ENCODE assay signal across 1 cellular context in the genomic region with DNA sequence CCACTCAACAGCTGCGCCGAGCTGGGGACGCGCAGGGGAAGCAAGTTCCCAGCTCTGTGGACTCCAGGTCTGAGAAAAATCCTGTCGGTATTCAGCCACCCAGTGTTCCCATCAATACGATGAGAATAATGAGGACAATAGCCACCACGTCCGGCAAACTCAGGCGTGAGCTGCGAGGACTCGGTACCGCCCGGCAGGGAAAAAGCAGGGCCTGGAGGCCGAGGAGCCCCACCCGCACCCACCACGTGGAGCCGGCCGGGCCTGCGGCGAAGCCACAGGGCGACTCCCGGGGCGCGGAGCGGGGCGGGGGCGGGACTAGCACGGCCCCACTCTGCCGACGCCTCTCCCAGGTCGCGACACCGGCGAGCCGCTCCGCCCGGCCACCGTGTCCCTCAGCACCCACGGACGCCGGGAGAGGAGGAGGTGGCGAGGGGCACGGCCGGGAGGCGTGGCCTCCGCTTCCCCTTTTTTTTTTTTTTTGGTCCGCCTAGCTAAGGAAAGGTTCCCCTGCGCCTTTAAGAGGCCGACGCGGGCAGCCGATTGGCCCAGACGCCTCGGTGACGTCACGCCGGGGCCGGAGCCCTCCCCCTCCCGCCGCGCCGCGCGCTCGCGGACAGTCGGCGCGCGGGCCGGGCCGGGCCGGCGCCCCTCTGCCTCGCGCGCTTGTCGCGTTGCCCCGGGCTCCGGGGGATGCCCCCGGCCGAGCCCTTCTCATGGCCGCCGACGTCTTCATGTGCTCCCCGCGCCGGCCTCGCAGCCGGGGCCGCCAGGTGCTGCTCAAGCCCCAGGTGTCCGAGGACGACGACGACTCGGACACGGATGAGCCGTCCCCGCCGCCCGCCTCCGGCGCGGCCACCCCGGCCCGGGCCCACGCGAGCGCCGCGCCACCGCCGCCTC.
TF ChIP-seq lines count a peak whose summit lies in the region.

Gene MLXIP, plus strand, starts transcription at position 616 of the 897 bp plus-strand sequence. Its CDS starts 98 bp downstream, at position 714.

TF ChIP-seq in GM12878, 131 proteins besides CTCF, POLR2A, EP300 and RAD21 (continued from another document and continues in another):
- TF ChIP-seq, protein P1, sequence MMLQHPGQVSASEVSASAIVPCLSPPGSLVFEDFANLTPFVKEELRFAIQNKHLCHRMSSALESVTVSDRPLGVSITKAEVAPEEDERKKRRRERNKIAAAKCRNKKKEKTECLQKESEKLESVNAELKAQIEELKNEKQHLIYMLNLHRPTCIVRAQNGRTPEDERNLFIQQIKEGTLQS (IDR thresholded peaks at IDR 0.05; ENCODE audit: borderline replicate concordance, extremely low read depth, low read depth, low read length), result no peak
- TF ChIP-seq, protein P2, sequence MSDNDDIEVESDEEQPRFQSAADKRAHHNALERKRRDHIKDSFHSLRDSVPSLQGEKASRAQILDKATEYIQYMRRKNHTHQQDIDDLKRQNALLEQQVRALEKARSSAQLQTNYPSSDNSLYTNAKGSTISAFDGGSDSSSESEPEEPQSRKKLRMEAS (IDR thresholded peaks at IDR 0.05; ENCODE audit: low read depth, low read length), result peak; percentile 88
- TF ChIP-seq KAT2A (conservative IDR thresholded peaks at IDR 0.05; ENCODE audit: control insufficient read depth, low read depth, low read length) (no peak), SREBF1 (IDR thresholded peaks at IDR 0.05; ENCODE audit: low read length) (no peak), PRDM15 (CRISPR knock-in tag; IDR thresholded peaks at IDR 0.05) (no peak), SMC3 (IDR thresholded peaks at IDR 0.05; ENCODE audit: borderline replicate concordance, low read length) (no peak), ZNF274 (IDR thresholded peaks at IDR 0.05; ENCODE audit: insufficient read depth, insufficient read length) (no peak), GATAD2B (conservative IDR thresholded peaks at IDR 0.05; ENCODE audit: low read depth) (peak; percentile 59; the same call in 1 of the 2 replicates), FOS (IDR thresholded peaks at IDR 0.05; ENCODE audit: borderline replicate concordance, extremely low read depth, insufficient read length) (no peak), ZZZ3 (IDR thresholded peaks at IDR 0.05; ENCODE audit: control insufficient read depth, insufficient read length, low read depth) (no peak), NFYA (IDR thresholded peaks at IDR 0.05; ENCODE audit: borderline replicate concordance, low read depth, low read length) (no peak), NFIC (IDR thresholded peaks at IDR 0.05; ENCODE audit: low read depth, low read length) (no peak), KLF5 (IDR thresholded peaks at IDR 0.05; ENCODE audit: partially characterized antibody) (no peak), CBX3 (IDR thresholded peaks at IDR 0.05; ENCODE audit: borderline replicate concordance, low read depth) (no peak), CEBPB (IDR thresholded peaks at IDR 0.05; ENCODE audit: borderline replicate concordance in 1 of 2, low read depth in 2 of 2, low read length in 2 of 2) (no peak), RFX5 (IDR thresholded peaks at IDR 0.05; ENCODE audit: low read depth, low read length) (peak; percentile 61; the same call in 1 of the 2 replicates), PAX5 (IDR thresholded peaks at IDR 0.05; ENCODE audit: borderline replicate concordance, low read depth, low read length) (no peak), TCF7 (IDR thresholded peaks at IDR 0.05; ENCODE audit: borderline replicate concordance) (no peak), CHD1 (IDR thresholded peaks at IDR 0.05; ENCODE audit: low read depth, low read length) (no peak), ZNF217 (IDR thresholded peaks at IDR 0.05) (no peak), ZNF622 (IDR thresholded peaks at IDR 0.05) (no peak), ZNF207 (IDR thresholded peaks at IDR 0.05; ENCODE audit: borderline replicate concordance) (no peak), ZNF384 (IDR thresholded peaks at IDR 0.05; ENCODE audit: borderline replicate concordance, low read depth, low read length) (peak; percentile 97), CBX5 (IDR thresholded peaks at IDR 0.05; ENCODE audit: low read depth) (no peak), YBX1 (IDR thresholded peaks at IDR 0.05) (no peak), CHD4 (IDR thresholded peaks at IDR 0.05) (no peak), NR2C2 (IDR thresholded peaks at IDR 0.05; ENCODE audit: borderline replicate concordance, control insufficient read depth, insufficient read length, low read depth) (no peak), SMAD1 (IDR thresholded peaks at IDR 0.05; ENCODE audit: low read depth, partially characterized antibody) (no peak), PAX8 (IDR thresholded peaks at IDR 0.05) (no peak), MEF2A (IDR thresholded peaks at IDR 0.05; ENCODE audit: insufficient read depth, low read depth, low read length) (no peak), ELK1 (IDR thresholded peaks at IDR 0.05; ENCODE audit: low read depth, low read length) (no peak), SMARCA5 (IDR thresholded peaks at IDR 0.05) (0 out of 2 replicates have a peak, but pooled peaks have one; percentile 21), RCOR1 (conservative IDR thresholded peaks at IDR 0.05; ENCODE audit: low read depth, low read length) (no peak), LARP7 (IDR thresholded peaks at IDR 0.05) (peak; percentile 86)
- TF ChIP-seq, protein P3, sequence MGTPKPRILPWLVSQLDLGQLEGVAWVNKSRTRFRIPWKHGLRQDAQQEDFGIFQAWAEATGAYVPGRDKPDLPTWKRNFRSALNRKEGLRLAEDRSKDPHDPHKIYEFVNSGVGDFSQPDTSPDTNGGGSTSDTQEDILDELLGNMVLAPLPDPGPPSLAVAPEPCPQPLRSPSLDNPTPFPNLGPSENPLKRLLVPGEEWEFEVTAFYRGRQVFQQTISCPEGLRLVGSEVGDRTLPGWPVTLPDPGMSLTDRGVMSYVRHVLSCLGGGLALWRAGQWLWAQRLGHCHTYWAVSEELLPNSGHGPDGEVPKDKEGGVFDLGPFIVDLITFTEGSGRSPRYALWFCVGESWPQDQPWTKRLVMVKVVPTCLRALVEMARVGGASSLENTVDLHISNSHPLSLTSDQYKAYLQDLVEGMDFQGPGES (IDR thresholded peaks at IDR 0.05), result no peak
- TF ChIP-seq, protein P4, sequence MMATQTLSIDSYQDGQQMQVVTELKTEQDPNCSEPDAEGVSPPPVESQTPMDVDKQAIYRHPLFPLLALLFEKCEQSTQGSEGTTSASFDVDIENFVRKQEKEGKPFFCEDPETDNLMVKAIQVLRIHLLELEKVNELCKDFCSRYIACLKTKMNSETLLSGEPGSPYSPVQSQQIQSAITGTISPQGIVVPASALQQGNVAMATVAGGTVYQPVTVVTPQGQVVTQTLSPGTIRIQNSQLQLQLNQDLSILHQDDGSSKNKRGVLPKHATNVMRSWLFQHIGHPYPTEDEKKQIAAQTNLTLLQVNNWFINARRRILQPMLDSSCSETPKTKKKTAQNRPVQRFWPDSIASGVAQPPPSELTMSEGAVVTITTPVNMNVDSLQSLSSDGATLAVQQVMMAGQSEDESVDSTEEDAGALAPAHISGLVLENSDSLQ (IDR thresholded peaks at IDR 0.05), result no peak
- TF ChIP-seq, protein P5, sequence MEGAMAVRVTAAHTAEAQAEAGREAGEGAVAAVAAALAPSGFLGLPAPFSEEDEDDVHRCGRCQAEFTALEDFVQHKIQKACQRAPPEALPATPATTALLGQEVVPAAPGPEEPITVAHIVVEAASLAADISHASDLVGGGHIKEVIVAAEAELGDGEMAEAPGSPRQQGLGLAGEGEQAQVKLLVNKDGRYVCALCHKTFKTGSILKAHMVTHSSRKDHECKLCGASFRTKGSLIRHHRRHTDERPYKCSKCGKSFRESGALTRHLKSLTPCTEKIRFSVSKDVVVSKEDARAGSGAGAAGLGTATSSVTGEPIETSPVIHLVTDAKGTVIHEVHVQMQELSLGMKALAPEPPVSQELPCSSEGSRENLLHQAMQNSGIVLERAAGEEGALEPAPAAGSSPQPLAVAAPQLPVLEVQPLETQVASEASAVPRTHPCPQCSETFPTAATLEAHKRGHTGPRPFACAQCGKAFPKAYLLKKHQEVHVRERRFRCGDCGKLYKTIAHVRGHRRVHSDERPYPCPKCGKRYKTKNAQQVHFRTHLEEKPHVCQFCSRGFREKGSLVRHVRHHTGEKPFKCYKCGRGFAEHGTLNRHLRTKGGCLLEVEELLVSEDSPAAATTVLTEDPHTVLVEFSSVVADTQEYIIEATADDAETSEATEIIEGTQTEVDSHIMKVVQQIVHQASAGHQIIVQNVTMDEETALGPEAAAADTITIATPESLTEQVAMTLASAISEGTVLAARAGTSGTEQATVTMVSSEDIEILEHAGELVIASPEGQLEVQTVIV (IDR thresholded peaks at IDR 0.05; ENCODE audit: borderline replicate concordance, partially characterized antibody), result no peak
- TF ChIP-seq, protein P6, sequence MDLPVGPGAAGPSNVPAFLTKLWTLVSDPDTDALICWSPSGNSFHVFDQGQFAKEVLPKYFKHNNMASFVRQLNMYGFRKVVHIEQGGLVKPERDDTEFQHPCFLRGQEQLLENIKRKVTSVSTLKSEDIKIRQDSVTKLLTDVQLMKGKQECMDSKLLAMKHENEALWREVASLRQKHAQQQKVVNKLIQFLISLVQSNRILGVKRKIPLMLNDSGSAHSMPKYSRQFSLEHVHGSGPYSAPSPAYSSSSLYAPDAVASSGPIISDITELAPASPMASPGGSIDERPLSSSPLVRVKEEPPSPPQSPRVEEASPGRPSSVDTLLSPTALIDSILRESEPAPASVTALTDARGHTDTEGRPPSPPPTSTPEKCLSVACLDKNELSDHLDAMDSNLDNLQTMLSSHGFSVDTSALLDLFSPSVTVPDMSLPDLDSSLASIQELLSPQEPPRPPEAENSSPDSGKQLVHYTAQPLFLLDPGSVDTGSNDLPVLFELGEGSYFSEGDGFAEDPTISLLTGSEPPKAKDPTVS (IDR thresholded peaks at IDR 0.05; ENCODE audit: low read depth, low read length), result no peak
- TF ChIP-seq, protein P7, sequence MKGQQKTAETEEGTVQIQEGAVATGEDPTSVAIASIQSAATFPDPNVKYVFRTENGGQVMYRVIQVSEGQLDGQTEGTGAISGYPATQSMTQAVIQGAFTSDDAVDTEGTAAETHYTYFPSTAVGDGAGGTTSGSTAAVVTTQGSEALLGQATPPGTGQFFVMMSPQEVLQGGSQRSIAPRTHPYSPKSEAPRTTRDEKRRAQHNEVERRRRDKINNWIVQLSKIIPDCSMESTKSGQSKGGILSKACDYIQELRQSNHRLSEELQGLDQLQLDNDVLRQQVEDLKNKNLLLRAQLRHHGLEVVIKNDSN (IDR thresholded peaks at IDR 0.05; ENCODE audit: borderline replicate concordance, extremely low read length, insufficient read depth, low read depth, low read length), result peak; percentile 59
- TF ChIP-seq, protein P8, sequence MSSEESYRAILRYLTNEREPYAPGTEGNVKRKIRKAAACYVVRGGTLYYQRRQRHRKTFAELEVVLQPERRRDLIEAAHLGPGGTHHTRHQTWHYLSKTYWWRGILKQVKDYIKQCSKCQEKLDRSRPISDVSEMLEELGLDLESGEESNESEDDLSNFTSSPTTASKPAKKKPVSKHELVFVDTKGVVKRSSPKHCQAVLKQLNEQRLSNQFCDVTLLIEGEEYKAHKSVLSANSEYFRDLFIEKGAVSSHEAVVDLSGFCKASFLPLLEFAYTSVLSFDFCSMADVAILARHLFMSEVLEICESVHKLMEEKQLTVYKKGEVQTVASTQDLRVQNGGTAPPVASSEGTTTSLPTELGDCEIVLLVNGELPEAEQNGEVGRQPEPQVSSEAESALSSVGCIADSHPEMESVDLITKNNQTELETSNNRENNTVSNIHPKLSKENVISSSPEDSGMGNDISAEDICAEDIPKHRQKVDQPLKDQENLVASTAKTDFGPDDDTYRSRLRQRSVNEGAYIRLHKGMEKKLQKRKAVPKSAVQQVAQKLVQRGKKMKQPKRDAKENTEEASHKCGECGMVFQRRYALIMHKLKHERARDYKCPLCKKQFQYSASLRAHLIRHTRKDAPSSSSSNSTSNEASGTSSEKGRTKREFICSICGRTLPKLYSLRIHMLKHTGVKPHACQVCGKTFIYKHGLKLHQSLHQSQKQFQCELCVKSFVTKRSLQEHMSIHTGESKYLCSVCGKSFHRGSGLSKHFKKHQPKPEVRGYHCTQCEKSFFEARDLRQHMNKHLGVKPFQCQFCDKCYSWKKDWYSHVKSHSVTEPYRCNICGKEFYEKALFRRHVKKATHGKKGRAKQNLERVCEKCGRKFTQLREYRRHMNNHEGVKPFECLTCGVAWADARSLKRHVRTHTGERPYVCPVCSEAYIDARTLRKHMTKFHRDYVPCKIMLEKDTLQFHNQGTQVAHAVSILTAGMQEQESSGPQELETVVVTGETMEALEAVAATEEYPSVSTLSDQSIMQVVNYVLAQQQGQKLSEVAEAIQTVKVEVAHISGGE (CRISPR knock-in tag; IDR thresholded peaks at IDR 0.05), result no peak
- TF ChIP-seq, protein P9, sequence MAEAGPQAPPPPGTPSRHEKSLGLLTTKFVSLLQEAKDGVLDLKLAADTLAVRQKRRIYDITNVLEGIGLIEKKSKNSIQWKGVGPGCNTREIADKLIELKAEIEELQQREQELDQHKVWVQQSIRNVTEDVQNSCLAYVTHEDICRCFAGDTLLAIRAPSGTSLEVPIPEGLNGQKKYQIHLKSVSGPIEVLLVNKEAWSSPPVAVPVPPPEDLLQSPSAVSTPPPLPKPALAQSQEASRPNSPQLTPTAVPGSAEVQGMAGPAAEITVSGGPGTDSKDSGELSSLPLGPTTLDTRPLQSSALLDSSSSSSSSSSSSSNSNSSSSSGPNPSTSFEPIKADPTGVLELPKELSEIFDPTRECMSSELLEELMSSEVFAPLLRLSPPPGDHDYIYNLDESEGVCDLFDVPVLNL (IDR thresholded peaks at IDR 0.05; ENCODE audit: low read depth, low read length), result no peak
